ENCODE assay signal across 11 cellular contexts in genomic region chr3:142962520-142963265, GRCh38. TPM values are rescaled to one million over a fixed set of nuclear protein-coding genes. Genes with fewer than 3 reads are reported as not detected.
A peak's percentile ranks its signal among the peaks of the same experiment; 100 is the strongest.
DNase-seq lines count a peak whose midpoint lies in the region; ATAC-seq and TF ChIP-seq lines count a peak whose summit lies in the region.
"Had no signal": no experiment of that assay in that cellular context is flagged by ENCODE, and none has a peak within 500 bp of the region (broad histone marks: within the 10 kb centered on the region; RNA-seq: fewer than 3 reads in every experiment).

No MANE protein-coding gene starts in this region.

- peaks cover 75% of the 10 kb centered on the region for H3K27me3 ChIP-seq in hepatocyte

- H3K36me3 Mint-ChIP-seq in activated CD4-positive, alpha-beta memory T cell treated with anti-CD3 and anti-CD28 coated beads for 36 hours: no peaks in the 10 kb centered on the region
- peaks cover 8% of the 10 kb centered on the region for H3K36me3 Mint-ChIP-seq in stimulated activated memory B cell treated with anti-CD40 and anti-IgM and Interleukin-4, amounts not matched to agents 10 μg/mL and 1 μg/mL and 100 μg/mL, for 72 hours

- no peak for ATAC-seq in stimulated activated memory B cell treated with anti-CD40 and anti-IgM and Interleukin-4, amounts not matched to agents 10 μg/mL and 1 μg/mL and 100 μg/mL, for 72 hours

- no peak overlapping the region for H2AFZ ChIP-seq in hepatocyte

- no peaks in the 10 kb centered on the region for H3K9me3 ChIP-seq in hepatocyte (ENCODE audit: low read depth)

- H3K4me1 ChIP-seq in hepatocyte (ENCODE audit: insufficient read depth): no peaks in the 10 kb centered on the region

- WGBS in hepatocyte (ENCODE audit: low lambda C conversion rate, missing lambda C conversion rate): 59% methylated on average over 66 of the region's 67 CpGs

- H3K9me3 Mint-ChIP-seq in activated CD4-positive, alpha-beta memory T cell treated with anti-CD3 and anti-CD28 coated beads for 36 hours: no peaks in the 10 kb centered on the region
- no peaks in the 10 kb centered on the region for H3K9me3 Mint-ChIP-seq in stimulated activated memory B cell treated with anti-CD40 and anti-IgM and Interleukin-4, amounts not matched to agents 10 μg/mL and 1 μg/mL and 100 μg/mL, for 72 hours

- peak overlapping the region; percentile 97 for H3K4me2 ChIP-seq in hepatocyte

- H3K4me3 Mint-ChIP-seq in activated CD4-positive, alpha-beta memory T cell treated with anti-CD3 and anti-CD28 coated beads for 36 hours: peak overlapping the region; percentile 70
- peak overlapping the region; percentile 73 for H3K4me3 Mint-ChIP-seq in stimulated activated memory B cell treated with anti-CD40 and anti-IgM and Interleukin-4, amounts not matched to agents 10 μg/mL and 1 μg/mL and 100 μg/mL, for 72 hours

- TF ChIP-seq CTCF in hepatocyte (IDR thresholded peaks at IDR 0.05; ENCODE audit: poor library complexity): no peak

- intact Hi-C loops in activated CD4-positive, alpha-beta memory T cell treated with anti-CD3 and anti-CD28 coated beads for 36 hours (cut with micrococcal nuclease): no loop called here

- POLR2A ChIA-PET in activated CD4-positive, alpha-beta memory T cell treated with anti-CD3 and anti-CD28 coated beads for 36 hours (lab: Charles Lee): no interaction called here

- H3K9me2 ChIP-seq in hepatocyte (replicated peaks; ENCODE audit: insufficient read depth): no peaks in the 10 kb centered on the region

- no peaks in the 10 kb centered on the region for H3K79me2 ChIP-seq in hepatocyte

- H3K4me3 ChIP-seq in hepatocyte: no peak overlapping the region

- no peak overlapping the region for H3K27ac ChIP-seq in hepatocyte
- H3K27ac ChIP-seq: 22Rv1 had no signal

- no peak overlapping the region for H3K27ac Mint-ChIP-seq in activated CD4-positive, alpha-beta memory T cell treated with anti-CD3 and anti-CD28 coated beads for 36 hours
- H3K27ac Mint-ChIP-seq in stimulated activated memory B cell treated with anti-CD40 and anti-IgM and Interleukin-4, amounts not matched to agents 10 μg/mL and 1 μg/mL and 100 μg/mL, for 72 hours: no peak overlapping the region

- H3K4me1 Mint-ChIP-seq in activated CD4-positive, alpha-beta memory T cell treated with anti-CD3 and anti-CD28 coated beads for 36 hours (ENCODE audit: low read depth): peaks cover 9% of the 10 kb centered on the region
- H3K4me1 Mint-ChIP-seq in stimulated activated memory B cell treated with anti-CD40 and anti-IgM and Interleukin-4, amounts not matched to agents 10 μg/mL and 1 μg/mL and 100 μg/mL, for 72 hours: peaks cover 17% of the 10 kb centered on the region

- no peaks in the 10 kb centered on the region for H3K36me3 ChIP-seq in hepatocyte (replicated peaks; ENCODE audit: insufficient read depth, low read depth)

- CTCF ChIA-PET in activated CD4-positive, alpha-beta memory T cell treated with anti-CD3 and anti-CD28 coated beads for 36 hours (lab: Charles Lee): no interaction called here

- no peaks in the 10 kb centered on the region for H4K20me1 ChIP-seq in hepatocyte (ENCODE audit: insufficient read depth, poor library complexity, severe bottlenecking)

- DNase-seq in DMS53 (lab: John Stamatoyannopoulos, UW) (peak; percentile 48), DMS53 treated with DMSO at 0.1 percent for 48 hours (lab: John Stamatoyannopoulos, UW; ENCODE audit: unreplicated experiment) (no peak), hepatocyte (ENCODE audit: low spot score) (no peak), cortex of kidney (lab: John Stamatoyannopoulos, UW) (no peak), NCI-H1694 (lab: John Stamatoyannopoulos, UW) (no peak), COLO668 (lab: John Stamatoyannopoulos, UW; ENCODE audit: unreplicated experiment) (no peak)
- DNase-seq in activated CD4-positive, alpha-beta memory T cell treated with anti-CD3 and anti-CD28 coated beads for 36 hours: no peak
- DNase-seq: NCI-H1436 treated with DMSO at 0.1 percent for 48 hours had no signal

- peaks cover 53% of the 10 kb centered on the region for H3K27me3 Mint-ChIP-seq in activated CD4-positive, alpha-beta memory T cell treated with anti-CD3 and anti-CD28 coated beads for 36 hours
- peaks cover 70% of the 10 kb centered on the region for H3K27me3 Mint-ChIP-seq in stimulated activated memory B cell treated with anti-CD40 and anti-IgM and Interleukin-4, amounts not matched to agents 10 μg/mL and 1 μg/mL and 100 μg/mL, for 72 hours

RNA-seq across cellular contexts. Expression of gene PAQR9, which starts 0.8 kb away (rescaled TPM):
- total RNA-seq in activated CD4-positive, alpha-beta memory T cell treated with anti-CD3 and anti-CD28 coated beads for 36 hours: not detected
- total RNA-seq in hepatocyte: 2.9 and 3.8 TPM in 2 replicates
- polyA plus RNA-seq in hepatocyte: 1.3 and 3.8 TPM in 2 replicates
- total RNA-seq: mononuclear cell had no signal

RNA-seq across cellular contexts. Expression of gene U2SURP, which starts 38.7 kb away (rescaled TPM):
- 100 to 1,000 TPM; 178 to 182 TPM for total RNA-seq in activated CD4-positive, alpha-beta memory T cell treated with anti-CD3 and anti-CD28 coated beads for 36 hours
- 71.4 and 86.1 TPM in 2 replicates for total RNA-seq in hepatocyte
- 41.5 and 45.7 TPM in 2 replicates for polyA plus RNA-seq in hepatocyte
